Comparison of ENCODE assay signal across 13 cellular contexts in genomic region chr1:3800795-3801194, GRCh38. TPM values are rescaled to one million over a fixed set of nuclear protein-coding genes. Genes with fewer than 3 reads are reported as not detected.
"Had no signal": no experiment of that assay in that cellular context is flagged by ENCODE, and none has a peak within 500 bp of the region (broad histone marks: within the 10 kb centered on the region; RNA-seq: fewer than 3 reads in every experiment).

No MANE protein-coding gene starts in this region.

RNA-seq across cellular contexts. Expression of gene SMIM1, which starts 28.2 kb away (rescaled TPM):
- total RNA-seq: MCF 10A, NCI-H460, RPMI7951 had no signal

RNA-seq across cellular contexts. Expression of gene CCDC27, which starts 48.5 kb away (rescaled TPM):
- total RNA-seq: activated B cell treated with CpG ODN at 0.5 μM for 24 hours; activated CD4-positive, alpha-beta T cell treated with anti-CD3 and anti-CD28 coated beads, Interleukin-2, amount 10 ng/mL, durations not matched to agents 7 days and 5 days; activated CD8-positive, alpha-beta T cell treated with anti-CD3 and anti-CD28 coated beads for 36 hours; activated naive CD4-positive, alpha-beta T cell treated with anti-CD3 and anti-CD28 coated beads for 36 hours; activated T-helper 1 cell treated with anti-CD3 and anti-CD28 coated beads, Interleukin-12 subunit alpha, Interleukin-12 subunit beta, Interleukin-2, Interleukin-4 antibody, amounts not matched to agents 30 ng/mL and 10 ng/mL and 1 ng/mL, durations not matched to agents 14 hours and 24 hours and 36 hours; cardiac septum; cerebellum; MCF 10A; NCI-H460; OCI-LY7; RPMI7951; T-helper 17 cell had no signal
- polyA plus RNA-seq: adipose tissue had no signal
